8 cellular contexts compared by ENCODE assay signal in genomic region chr15:25437751-25438600, GRCh38. TPM values are rescaled to one million over a fixed set of nuclear protein-coding genes. Genes with fewer than 3 reads are reported as not detected.
DNase-seq lines count a peak whose midpoint lies in the region; ATAC-seq and TF ChIP-seq lines count a peak whose summit lies in the region.

No MANE protein-coding gene starts in this region.

- TF ChIP-seq CTCF in CD8-positive, alpha-beta T cell (IDR thresholded peaks at IDR 0.05), result peak; percentile 35
- TF ChIP-seq CTCF in heart right ventricle (IDR thresholded peaks at IDR 0.05) (peak in 8 of 9 donors; percentile 27 to 72 (median 54)), progenitor cell of endocrine pancreas (IDR thresholded peaks at IDR 0.05; ENCODE audit: unreplicated experiment) (peak; percentile 62), vagina (IDR thresholded peaks at IDR 0.05) (peak in 1 of 3 experiments; percentile 19)

- H3K4me1 ChIP-seq in CD8-positive, alpha-beta T cell (ENCODE audit: insufficient read depth, low read length), result peaks cover 35% of the 10 kb centered on the region
- H3K4me1 ChIP-seq in heart right ventricle (peaks cover 3 to 50% (median 36%) of the 10 kb centered on the region in 9 donors), vagina (peaks cover 59% of the 10 kb centered on the region)

- TF ChIP-seq POLR2A in vagina (IDR thresholded peaks at IDR 0.05), result no peak

- intact Hi-C loops in CD8-positive, alpha-beta T cell (cut with DNase I, micrococcal nuclease), result loop anchor here (2.0 to 5.0 kb wide), 7 partner anchors 36 to 645 kb away; partner anchors contain the start of genes ATP10A (in 1 of the 2), SNRPN (in 1 of the 2) and SNURF (in 1 of the 2)
- intact Hi-C loops in heart right ventricle (cut with DNase I) (loop anchor here in 7 of 10 donors (5.0 to 10.0 kb wide), 4 partner anchors 53 to 481 kb away; no protein-coding TSS in a partner anchor), vagina (cut with DNase I) (no loop called here)

- H3K4me3 ChIP-seq in CD8-positive, alpha-beta T cell (ENCODE audit: low read depth, low read length), result peak overlapping the region; percentile 70
- H3K4me3 ChIP-seq in heart right ventricle (peak overlapping the region; percentile 66 to 100 (median 94)), vagina (peak overlapping the region; percentile 64 to 99)

- 0% methylated on average over 50 to 68 of the region's 68 CpGs for WGBS in heart right ventricle, 2 donors

- POLR2A ChIA-PET in CD8-positive, alpha-beta T cell (lab: Charles Lee), result no interaction called here

- H3K27ac ChIP-seq in CD8-positive, alpha-beta T cell (ENCODE audit: low read depth, low read length), result peak overlapping the region; percentile 77
- peak overlapping the region; percentile 95 to 100 (median 99) for H3K27ac ChIP-seq in heart right ventricle
- peak overlapping the region; percentile 98 for H3K27ac ChIP-seq in vagina

- CTCF ChIA-PET in CD8-positive, alpha-beta T cell (lab: Charles Lee), result no interaction called here

- ATAC-seq in CD8-positive, alpha-beta T cell, result peak; percentile 9
- ATAC-seq in GM19452 (IDR thresholded peaks at IDR 0.05; ENCODE audit: unreplicated experiment) (peak; percentile 42), HG03565 (IDR thresholded peaks at IDR 0.05; ENCODE audit: unreplicated experiment) (peak; percentile 32), SK-N-SH treated with all-trans-retinoic acid at 6 μM for 48 hours (peak; percentile 77), heart right ventricle (peak; percentile 61 to 90 (median 73))
- ATAC-seq in activated naive CD8-positive, alpha-beta T cell treated with anti-CD3 and anti-CD28 coated beads, Interleukin-2, amount 50 U/mL, for 24 hours, result peak; percentile 51

- H3K27ac Mint-ChIP-seq in CD8-positive, alpha-beta T cell, result peak overlapping the region; percentile 95
- H3K27ac Mint-ChIP-seq in activated naive CD8-positive, alpha-beta T cell treated with anti-CD3 and anti-CD28 coated beads, Interleukin-2, amount 50 U/mL, for 24 hours, result peak overlapping the region; percentile 90
- H3K27ac Mint-ChIP-seq in progenitor cell of endocrine pancreas, result peak overlapping the region; percentile 99

- peaks cover 6% of the 10 kb centered on the region for H3K36me3 Mint-ChIP-seq in CD8-positive, alpha-beta T cell
- H3K36me3 Mint-ChIP-seq in activated naive CD8-positive, alpha-beta T cell treated with anti-CD3 and anti-CD28 coated beads, Interleukin-2, amount 50 U/mL, for 24 hours (ENCODE audit: low read depth), result peaks cover 15% of the 10 kb centered on the region
- peaks cover 2% of the 10 kb centered on the region for H3K36me3 Mint-ChIP-seq in progenitor cell of endocrine pancreas (ENCODE audit: insufficient read depth)

- peaks cover 52% of the 10 kb centered on the region for H3K4me1 Mint-ChIP-seq in CD8-positive, alpha-beta T cell (ENCODE audit: low read depth)
- H3K4me1 Mint-ChIP-seq in activated naive CD8-positive, alpha-beta T cell treated with anti-CD3 and anti-CD28 coated beads, Interleukin-2, amount 50 U/mL, for 24 hours, result peaks cover 50% of the 10 kb centered on the region
- H3K4me1 Mint-ChIP-seq in progenitor cell of endocrine pancreas (ENCODE audit: low read depth), result peaks cover 22% of the 10 kb centered on the region

- peak; percentile 4 to 70 (median 46) for DNase-seq in CD8-positive, alpha-beta T cell
- peak; percentile 61 for DNase-seq in activated naive CD8-positive, alpha-beta T cell treated with anti-CD3 and anti-CD28 coated beads, Interleukin-2, amount 50 U/mL, for 24 hours
- DNase-seq in heart right ventricle, result peak; percentile 56 to 66
- DNase-seq in progenitor cell of endocrine pancreas (ENCODE audit: low spot score, unreplicated experiment), result peak; percentile 70
- no peak for DNase-seq in vagina (ENCODE audit: extremely low spot score in 2 of 2)

- H3K9me3 ChIP-seq in CD8-positive, alpha-beta T cell (ENCODE audit: low read length), result no peaks in the 10 kb centered on the region
- peaks cover 0 to 7% (median 0%) of the 10 kb centered on the region in 11 donors for H3K9me3 ChIP-seq in heart right ventricle
- no peaks in the 10 kb centered on the region for H3K9me3 ChIP-seq in vagina

- H3K36me3 ChIP-seq in CD8-positive, alpha-beta T cell (ENCODE audit: insufficient read depth, low read length), result no peaks in the 10 kb centered on the region
- no peaks in the 10 kb centered on the region for H3K36me3 ChIP-seq in heart right ventricle
- H3K36me3 ChIP-seq in vagina, result no peaks in the 10 kb centered on the region

- H3K4me3 Mint-ChIP-seq in CD8-positive, alpha-beta T cell, result peak overlapping the region; percentile 94
- H3K4me3 Mint-ChIP-seq in activated naive CD8-positive, alpha-beta T cell treated with anti-CD3 and anti-CD28 coated beads, Interleukin-2, amount 50 U/mL, for 24 hours, result peak overlapping the region; percentile 88
- peak overlapping the region; percentile 91 for H3K4me3 Mint-ChIP-seq in progenitor cell of endocrine pancreas (ENCODE audit: low read depth)

- no peaks in the 10 kb centered on the region for H3K27me3 ChIP-seq in CD8-positive, alpha-beta T cell (ENCODE audit: insufficient read depth, low read length)
- no peaks in the 10 kb centered on the region for H3K27me3 ChIP-seq in heart right ventricle
- no peaks in the 10 kb centered on the region for H3K27me3 ChIP-seq in vagina

- H3K27me3 Mint-ChIP-seq in CD8-positive, alpha-beta T cell (ENCODE audit: low read depth), result no peaks in the 10 kb centered on the region
- no peaks in the 10 kb centered on the region for H3K27me3 Mint-ChIP-seq in activated naive CD8-positive, alpha-beta T cell treated with anti-CD3 and anti-CD28 coated beads, Interleukin-2, amount 50 U/mL, for 24 hours
- no peaks in the 10 kb centered on the region for H3K27me3 Mint-ChIP-seq in progenitor cell of endocrine pancreas

- H3K9me3 Mint-ChIP-seq in CD8-positive, alpha-beta T cell, result no peaks in the 10 kb centered on the region
- H3K9me3 Mint-ChIP-seq in activated naive CD8-positive, alpha-beta T cell treated with anti-CD3 and anti-CD28 coated beads, Interleukin-2, amount 50 U/mL, for 24 hours, result no peaks in the 10 kb centered on the region
- H3K9me3 Mint-ChIP-seq in progenitor cell of endocrine pancreas (ENCODE audit: low read depth), result no peaks in the 10 kb centered on the region

TF ChIP-seq in SK-N-SH treated with all-trans-retinoic acid at 6 μM for 48 hours, 23 proteins besides CTCF, POLR2A, EP300 and RAD21:
- TF ChIP-seq TCF4 (CRISPR knock-in tag; IDR thresholded peaks at IDR 0.05; ENCODE audit: borderline replicate concordance), result no peak
- TF ChIP-seq BACH2 (CRISPR knock-in tag; IDR thresholded peaks at IDR 0.05; ENCODE audit: borderline replicate concordance), result no peak
- TF ChIP-seq CREB5 (CRISPR knock-in tag; IDR thresholded peaks at IDR 0.05; ENCODE audit: low read depth), result no peak
- no peak for TF ChIP-seq TOX (CRISPR knock-in tag; IDR thresholded peaks at IDR 0.05; ENCODE audit: borderline replicate concordance)

RNA-seq across cellular contexts. Expression of gene UBE3A, which starts 0.8 kb away (rescaled TPM):
- 100 to 1,000 TPM; 133 to 138 TPM for total RNA-seq in CD8-positive, alpha-beta T cell
- total RNA-seq in heart right ventricle (100 to 1,000 TPM; 101 to 146 (median 112) TPM), progenitor cell of endocrine pancreas (118 and 126 TPM in 2 replicates), vagina (71.9 TPM)
- polyA plus RNA-seq in heart right ventricle, result 10 to 100 TPM; 24.2 to 40.3 TPM

Comparison
In these comparisons a context has a peak if more than half of its experiments do, and no peak if none do; other contexts are left out.
1. ATAC-seq: peak in every context shown above with its lines; median percentile 77 in SK-N-SH treated with all-trans-retinoic acid at 6 μM for 48 hours; 73 in heart right ventricle; 51 in activated naive CD8-positive, alpha-beta T cell treated with anti-CD3 and anti-CD28 coated beads, Interleukin-2, amount 50 U/mL, for 24 hours; 42 in GM19452; 32 in HG03565; 9 in CD8-positive, alpha-beta T cell.
2. DNase-seq: peak in CD8-positive, alpha-beta T cell (7 of 7), activated naive CD8-positive, alpha-beta T cell treated with anti-CD3 and anti-CD28 coated beads, Interleukin-2, amount 50 U/mL, for 24 hours (single experiment), heart right ventricle (2 of 2) and progenitor cell of endocrine pancreas (single experiment); none in vagina (0 of 2).
3. Peak in every context shown above with its lines, with median percentiles within 50 percentile points of each other: H3K27ac ChIP-seq, H3K4me3 ChIP-seq, H3K27ac Mint-ChIP-seq and H3K4me3 Mint-ChIP-seq.